Comparison of ENCODE assay signal across 1 cellular context in the genomic region with DNA sequence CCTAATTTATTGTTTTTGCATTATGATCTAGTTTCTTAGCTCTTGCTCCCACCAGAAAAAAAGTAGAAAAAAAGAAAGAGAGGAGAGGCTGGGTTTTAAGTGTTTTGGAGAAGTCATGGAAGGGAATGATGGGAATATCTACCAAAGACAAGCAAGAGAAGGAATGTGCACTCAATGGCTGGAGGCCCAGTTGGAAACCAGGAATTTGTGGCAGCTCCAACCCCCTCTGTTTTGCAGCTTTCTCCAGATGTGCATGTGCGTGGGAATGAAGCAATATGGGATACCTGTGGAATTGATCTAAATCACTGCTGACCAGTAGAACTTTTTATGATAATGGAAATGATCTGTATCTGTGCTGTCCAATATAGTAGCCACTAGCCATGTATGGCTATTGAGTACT.
TF ChIP-seq lines count a peak whose summit lies in the region.

No MANE protein-coding gene starts in this region.

TF ChIP-seq in GM23338, 12 proteins besides CTCF, POLR2A, EP300 and RAD21 (continued from another document):
- TF ChIP-seq, protein P1, sequence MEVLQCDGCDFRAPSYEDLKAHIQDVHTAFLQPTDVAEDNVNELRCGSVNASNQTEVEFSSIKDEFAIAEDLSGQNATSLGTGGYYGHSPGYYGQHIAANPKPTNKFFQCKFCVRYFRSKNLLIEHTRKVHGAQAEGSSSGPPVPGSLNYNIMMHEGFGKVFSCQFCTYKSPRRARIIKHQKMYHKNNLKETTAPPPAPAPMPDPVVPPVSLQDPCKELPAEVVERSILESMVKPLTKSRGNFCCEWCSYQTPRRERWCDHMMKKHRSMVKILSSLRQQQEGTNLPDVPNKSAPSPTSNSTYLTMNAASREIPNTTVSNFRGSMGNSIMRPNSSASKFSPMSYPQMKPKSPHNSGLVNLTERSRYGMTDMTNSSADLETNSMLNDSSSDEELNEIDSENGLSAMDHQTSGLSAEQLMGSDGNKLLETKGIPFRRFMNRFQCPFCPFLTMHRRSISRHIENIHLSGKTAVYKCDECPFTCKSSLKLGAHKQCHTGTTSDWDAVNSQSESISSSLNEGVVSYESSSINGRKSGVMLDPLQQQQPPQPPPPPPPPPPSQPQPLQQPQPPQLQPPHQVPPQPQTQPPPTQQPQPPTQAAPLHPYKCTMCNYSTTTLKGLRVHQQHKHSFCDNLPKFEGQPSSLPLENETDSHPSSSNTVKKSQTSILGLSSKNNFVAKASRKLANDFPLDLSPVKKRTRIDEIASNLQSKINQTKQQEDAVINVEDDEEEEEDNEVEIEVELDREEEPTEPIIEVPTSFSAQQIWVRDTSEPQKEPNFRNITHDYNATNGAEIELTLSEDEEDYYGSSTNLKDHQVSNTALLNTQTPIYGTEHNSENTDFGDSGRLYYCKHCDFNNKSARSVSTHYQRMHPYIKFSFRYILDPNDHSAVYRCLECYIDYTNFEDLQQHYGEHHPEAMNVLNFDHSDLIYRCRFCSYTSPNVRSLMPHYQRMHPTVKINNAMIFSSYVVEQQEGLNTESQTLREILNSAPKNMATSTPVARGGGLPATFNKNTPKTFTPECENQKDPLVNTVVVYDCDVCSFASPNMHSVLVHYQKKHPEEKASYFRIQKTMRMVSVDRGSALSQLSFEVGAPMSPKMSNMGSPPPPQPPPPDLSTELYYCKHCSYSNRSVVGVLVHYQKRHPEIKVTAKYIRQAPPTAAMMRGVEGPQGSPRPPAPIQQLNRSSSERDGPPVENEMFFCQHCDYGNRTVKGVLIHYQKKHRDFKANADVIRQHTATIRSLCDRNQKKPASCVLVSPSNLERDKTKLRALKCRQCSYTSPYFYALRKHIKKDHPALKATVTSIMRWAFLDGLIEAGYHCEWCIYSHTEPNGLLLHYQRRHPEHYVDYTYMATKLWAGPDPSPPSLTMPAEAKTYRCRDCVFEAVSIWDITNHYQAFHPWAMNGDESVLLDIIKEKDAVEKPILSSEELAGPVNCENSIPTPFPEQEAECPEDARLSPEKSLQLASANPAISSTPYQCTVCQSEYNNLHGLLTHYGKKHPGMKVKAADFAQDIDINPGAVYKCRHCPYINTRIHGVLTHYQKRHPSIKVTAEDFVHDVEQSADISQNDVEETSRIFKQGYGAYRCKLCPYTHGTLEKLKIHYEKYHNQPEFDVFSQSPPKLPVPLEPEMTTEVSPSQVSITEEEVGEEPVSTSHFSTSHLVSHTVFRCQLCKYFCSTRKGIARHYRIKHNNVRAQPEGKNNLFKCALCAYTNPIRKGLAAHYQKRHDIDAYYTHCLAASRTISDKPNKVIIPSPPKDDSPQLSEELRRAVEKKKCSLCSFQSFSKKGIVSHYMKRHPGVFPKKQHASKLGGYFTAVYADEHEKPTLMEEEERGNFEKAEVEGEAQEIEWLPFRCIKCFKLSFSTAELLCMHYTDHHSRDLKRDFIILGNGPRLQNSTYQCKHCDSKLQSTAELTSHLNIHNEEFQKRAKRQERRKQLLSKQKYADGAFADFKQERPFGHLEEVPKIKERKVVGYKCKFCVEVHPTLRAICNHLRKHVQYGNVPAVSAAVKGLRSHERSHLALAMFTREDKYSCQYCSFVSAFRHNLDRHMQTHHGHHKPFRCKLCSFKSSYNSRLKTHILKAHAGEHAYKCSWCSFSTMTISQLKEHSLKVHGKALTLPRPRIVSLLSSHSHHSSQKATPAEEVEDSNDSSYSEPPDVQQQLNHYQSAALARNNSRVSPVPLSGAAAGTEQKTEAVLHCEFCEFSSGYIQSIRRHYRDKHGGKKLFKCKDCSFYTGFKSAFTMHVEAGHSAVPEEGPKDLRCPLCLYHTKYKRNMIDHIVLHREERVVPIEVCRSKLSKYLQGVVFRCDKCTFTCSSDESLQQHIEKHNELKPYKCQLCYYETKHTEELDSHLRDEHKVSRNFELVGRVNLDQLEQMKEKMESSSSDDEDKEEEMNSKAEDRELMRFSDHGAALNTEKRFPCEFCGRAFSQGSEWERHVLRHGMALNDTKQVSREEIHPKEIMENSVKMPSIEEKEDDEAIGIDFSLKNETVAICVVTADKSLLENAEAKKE (CRISPR knock-in tag; IDR thresholded peaks at IDR 0.05): no peak
- TF ChIP-seq NANOG (IDR thresholded peaks at IDR 0.05; ENCODE audit: borderline replicate concordance): no peak
- TF ChIP-seq, protein P2, sequence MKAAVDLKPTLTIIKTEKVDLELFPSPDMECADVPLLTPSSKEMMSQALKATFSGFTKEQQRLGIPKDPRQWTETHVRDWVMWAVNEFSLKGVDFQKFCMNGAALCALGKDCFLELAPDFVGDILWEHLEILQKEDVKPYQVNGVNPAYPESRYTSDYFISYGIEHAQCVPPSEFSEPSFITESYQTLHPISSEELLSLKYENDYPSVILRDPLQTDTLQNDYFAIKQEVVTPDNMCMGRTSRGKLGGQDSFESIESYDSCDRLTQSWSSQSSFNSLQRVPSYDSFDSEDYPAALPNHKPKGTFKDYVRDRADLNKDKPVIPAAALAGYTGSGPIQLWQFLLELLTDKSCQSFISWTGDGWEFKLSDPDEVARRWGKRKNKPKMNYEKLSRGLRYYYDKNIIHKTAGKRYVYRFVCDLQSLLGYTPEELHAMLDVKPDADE (IDR thresholded peaks at IDR 0.05): no peak
- TF ChIP-seq ZNF114 (CRISPR knock-in tag; IDR thresholded peaks at IDR 0.05): no peak
TF ChIP-seq in GM23338: peak in this region for 0.
